10 cellular contexts compared by ENCODE assay signal in genomic region chr1:198880818-198881597, GRCh38.
DNase-seq lines count a peak whose midpoint lies in the region; ATAC-seq, FAIRE-seq and TF ChIP-seq lines count a peak whose summit lies in the region.
"Had no signal": no experiment of that assay in that cellular context is flagged by ENCODE, and none has a peak within 500 bp of the region (broad histone marks: within the 10 kb centered on the region; RNA-seq: fewer than 3 reads in every experiment).

No MANE protein-coding gene starts in this region.

- H3K4me1 ChIP-seq in K562 (replicated peaks in 1 of 2; ENCODE audit: control insufficient read depth in 2 of 2, insufficient read depth in 2 of 2, low read length in 2 of 2): no peaks in the 10 kb centered on the region
- H3K4me1 ChIP-seq in OCI-LY7 (ENCODE audit: insufficient read depth, low read length, poor library complexity, severe bottlenecking): no peaks in the 10 kb centered on the region
- H3K4me1 ChIP-seq in aorta (ENCODE audit: control insufficient read depth in 1 of 2, insufficient read depth in 2 of 2, low read length in 2 of 2): no peaks in the 10 kb centered on the region

- BruUV-seq in K562 (replicated peaks; lab: Mats Ljungman, UMichigan) (no TSS peak), OCI-LY7 (replicated peaks; lab: Mats Ljungman, UMichigan) (no TSS peak)

- intact Hi-C loops in K562 (cut with micrococcal nuclease) (no loop called here), OCI-LY7 (cut with micrococcal nuclease; ENCODE audit: unreplicated experiment) (no loop called here), aorta (cut with DNase I) (no loop called here)

- no peaks in the 10 kb centered on the region for H3K9me2 ChIP-seq in OCI-LY7 (ENCODE audit: insufficient read depth, low read length)

- CTCF ChIA-PET in K562 (lab: Yijun Ruan, JAX; ENCODE audit: low intra/inter-chr PET ratio): no interaction called here
- CTCF ChIA-PET in OCI-LY7 (lab: Charles Lee; ENCODE audit: unreplicated experiment): interaction anchor here (1.3 kb wide), 1 partner anchor 11 kb away, joined by 3 read pairs; no protein-coding TSS in a partner anchor

- WGBS in K562 (ENCODE audit: insufficient coverage, low coverage, missing lambda C conversion rate): 3% methylated on average over 4 of the region's 4 CpGs
- 88 to 95% methylated on average over 4 of the region's 4 CpGs for WGBS in aorta, 2 donors

- no peak for TF ChIP-seq RAD21 in K562 (CRISPR knock-in tag; conservative IDR thresholded peaks at IDR 0.05 in 1 of 2, IDR thresholded peaks at IDR 0.05 in 1 of 2)

- no peaks in the 10 kb centered on the region for H3K9me3 Mint-ChIP-seq in nephron progenitor cell

- peak overlapping the region; percentile 47 for H3K27ac Mint-ChIP-seq in nephron progenitor cell
- H3K27ac Mint-ChIP-seq: T-cell had no signal

- in situ Hi-C loops in K562 (cut with MboI): no loop called here

- H3K9me3 ChIP-seq in K562 (replicated peaks; ENCODE audit: control insufficient read depth, insufficient read depth, low read depth, low read length) (no peaks in the 10 kb centered on the region; the same call in 1 of the 2 replicates), OCI-LY7 (ENCODE audit: low read length) (no peaks in the 10 kb centered on the region), aorta (ENCODE audit: control insufficient read depth, low read length) (no peaks in the 10 kb centered on the region)

- no peak for TF ChIP-seq POLR2A in K562 (conservative IDR thresholded peaks at IDR 0.05)

- H2AFZ ChIP-seq in K562 (ENCODE audit: low read depth, low read length) (no peak overlapping the region), OCI-LY7 (ENCODE audit: low read length) (no peak overlapping the region)

- H3K27me3 Mint-ChIP-seq in nephron progenitor cell (ENCODE audit: low read depth, poor library complexity): no peaks in the 10 kb centered on the region

- no peaks in the 10 kb centered on the region for H3K79me2 ChIP-seq in K562 (ENCODE audit: control insufficient read depth, insufficient read depth, low read length)
- H3K79me2 ChIP-seq in OCI-LY7 (ENCODE audit: insufficient read depth, low read depth, low read length): no peaks in the 10 kb centered on the region; the same call in 1 of the 2 replicates

- no peaks in the 10 kb centered on the region for H3K27me3 ChIP-seq in K562 (ENCODE audit: control insufficient read depth in 2 of 2, insufficient read depth in 2 of 2, low read length in 2 of 2)
- no peaks in the 10 kb centered on the region for H3K27me3 ChIP-seq in aorta (ENCODE audit: control insufficient read depth in 1 of 2, insufficient read depth in 2 of 2, low read length in 1 of 2)

- DNase-seq in ELR (ENCODE audit: low read depth): peak; percentile 95
- peak; percentile 94 for DNase-seq in MV-4-11 (lab: John Stamatoyannopoulos, UW)
- DNase-seq in K562 (ENCODE audit: extremely low read depth in 1 of 4, low spot score in 3 of 4): no peak
- DNase-seq in nephron progenitor cell: no peak
- no peak for DNase-seq in OCI-LY7 (ENCODE audit: low spot score)
- no peak for DNase-seq in inferior parietal cortex (ENCODE audit: extremely low spot score)
- DNase-seq in NCI-H2196 (lab: John Stamatoyannopoulos, UW; ENCODE audit: unreplicated experiment): no peak
- no peak for DNase-seq in aorta
- DNase-seq: stimulated activated CD4-positive, alpha-beta T cell treated with anti-CD3 and anti-CD28 coated beads, Interleukin-4, amount 100 ng/mL, for 4 hours; T-cell had no signal

- no peak for ATAC-seq in K562
- no peak for ATAC-seq in aorta (ENCODE audit: low FRiP score)
- ATAC-seq: T-cell had no signal

- no peaks in the 10 kb centered on the region for H3K36me3 Mint-ChIP-seq in nephron progenitor cell (ENCODE audit: low read depth)

- no peak overlapping the region for H3K4me3 Mint-ChIP-seq in nephron progenitor cell
- H3K4me3 Mint-ChIP-seq: T-cell had no signal

- H4K20me1 ChIP-seq in K562 (replicated peaks; ENCODE audit: control insufficient read depth, insufficient read depth, low read length): no peaks in the 10 kb centered on the region
- H4K20me1 ChIP-seq in OCI-LY7 (ENCODE audit: insufficient read depth, low read length): no peaks in the 10 kb centered on the region

- POLR2A ChIA-PET in K562 (lab: Yijun Ruan, JAX) (no interaction called here), OCI-LY7 (lab: Charles Lee) (no interaction called here)

- H3K27ac ChIP-seq in K562 (ENCODE audit: extremely low read depth, low read depth, low read length) (no peak overlapping the region), OCI-LY7 (ENCODE audit: low read depth, low read length, poor library complexity, severe bottlenecking) (no peak overlapping the region), aorta (ENCODE audit: low read depth in 1 of 2, low read length in 2 of 2) (no peak overlapping the region)

- TF ChIP-seq EP300 in K562 (IDR thresholded peaks at IDR 0.05; ENCODE audit: low read length): no peak

- no peaks in the 10 kb centered on the region for H3K9me1 ChIP-seq in K562 (ENCODE audit: control insufficient read depth, insufficient read depth, low read length)

- H3K4me2 ChIP-seq in K562 (ENCODE audit: insufficient read depth, low read length) (no peak overlapping the region), OCI-LY7 (ENCODE audit: low read length) (no peak overlapping the region)

- FAIRE-seq in K562 (lab: Jason Lieb, UNC): no peak

- no peaks in the 10 kb centered on the region for H3K36me3 ChIP-seq in K562 (ENCODE audit: control insufficient read depth, insufficient read depth, low read length)
- H3K36me3 ChIP-seq in OCI-LY7 (ENCODE audit: insufficient read depth, low read length): peaks cover 16% of the 10 kb centered on the region; the same call in 1 of the 2 replicates
- H3K36me3 ChIP-seq in aorta (ENCODE audit: control insufficient read depth in 1 of 2, insufficient read depth in 2 of 2, low read length in 1 of 2): no peaks in the 10 kb centered on the region

- H3K4me1 Mint-ChIP-seq in nephron progenitor cell: peaks cover 9% of the 10 kb centered on the region

- TF ChIP-seq CTCF in K562 (IDR thresholded peaks at IDR 0.05 in 2 of 3, conservative IDR thresholded peaks at IDR 0.05 in 1 of 3; ENCODE audit: insufficient read depth in 2 of 3, low read depth in 1 of 3, low read length in 3 of 3) (no peak), nephron progenitor cell (IDR thresholded peaks at IDR 0.05) (no peak), OCI-LY7 (conservative IDR thresholded peaks at IDR 0.05; ENCODE audit: low read length) (no peak)

- H3K4me3 ChIP-seq in K562 (no peak overlapping the region), OCI-LY7 (ENCODE audit: low read depth, low read length, poor library complexity, severe bottlenecking) (no peak overlapping the region), aorta (ENCODE audit: low read length in 2 of 2) (no peak overlapping the region)

- H3K9ac ChIP-seq in K562 (ENCODE audit: insufficient read depth in 1 of 2, low read depth in 2 of 2, low read length in 2 of 2): no peak overlapping the region

TF ChIP-seq in K562, 482 proteins besides CTCF, POLR2A, EP300 and RAD21 (continues in another document):
- TF ChIP-seq RBM17 (IDR thresholded peaks at IDR 0.05; ENCODE audit: borderline replicate concordance, low read depth, low read length) (no peak), FOSL1 (tag; conservative IDR thresholded peaks at IDR 0.05) (peak; percentile 95), TRIM25 (IDR thresholded peaks at IDR 0.05; ENCODE audit: borderline replicate concordance) (no peak), JUND (IDR thresholded peaks at IDR 0.05; ENCODE audit: borderline replicate concordance, low read depth, low read length) (peak; percentile 33; the same call in 1 of the 2 replicates), JUND (tag; IDR thresholded peaks at IDR 0.05; ENCODE audit: borderline replicate concordance, low read depth, low read length) (0 out of 3 replicates have a peak, but pooled peaks have one; percentile 25), CEBPG (CRISPR knock-in tag; IDR thresholded peaks at IDR 0.05) (no peak), CEBPG (tag; conservative IDR thresholded peaks at IDR 0.05 in 1 of 2, IDR thresholded peaks at IDR 0.05 in 1 of 2) (peak; percentile 69 to 93), JUN (IDR thresholded peaks at IDR 0.05; ENCODE audit: borderline replicate concordance, low read depth, low read length) (peak; percentile 28; the same call in 1 of the 2 replicates), JUN (CRISPR knock-in tag; IDR thresholded peaks at IDR 0.05; ENCODE audit: borderline replicate concordance) (no peak), IRF9 (tag; IDR thresholded peaks at IDR 0.05) (0 out of 2 replicates have a peak, but pooled peaks have one; percentile 18), ATF4 (CRISPR knock-in tag; IDR thresholded peaks at IDR 0.05) (peak; percentile 88)

Comparison
In these comparisons a context has a peak if more than half of its experiments do, and no peak if none do; other contexts are left out.
1. DNase-seq: peak in ELR (single experiment) and MV-4-11 (single experiment); none in K562 (0 of 4), nephron progenitor cell (single experiment), OCI-LY7 (single experiment), inferior parietal cortex (single experiment), NCI-H2196 (single experiment) and aorta (0 of 2).